In genomic region chr2:16149349-16150243, GRCh38 we compare ENCODE assay signal across 14 cellular contexts.
"Had no signal": no experiment of that assay in that cellular context is flagged by ENCODE, and none has a peak within 500 bp of the region (broad histone marks: within the 10 kb centered on the region; RNA-seq: fewer than 3 reads in every experiment).

No MANE protein-coding gene starts in this region.

- ATAC-seq: effector memory CD8-positive, alpha-beta T cell; stimulated activated memory B cell treated with anti-CD40 and anti-IgM and Interleukin-4, amounts not matched to agents 10 μg/mL and 1 μg/mL and 100 μg/mL, for 72 hours had no signal

- H3K27me3 Mint-ChIP-seq: effector memory CD8-positive, alpha-beta T cell; stimulated activated memory B cell treated with anti-CD40 and anti-IgM and Interleukin-4, amounts not matched to agents 10 μg/mL and 1 μg/mL and 100 μg/mL, for 72 hours had no signal

- DNase-seq: activated CD4-positive, alpha-beta T cell treated with anti-CD3 and anti-CD28 coated beads for 1 hour; activated gamma-delta T cell treated with Interleukin-2 at 50 U/mL for 16 hours; activated T-cell treated with anti-CD3 and anti-CD28 coated beads, Interleukin-2, amount 50 U/mL, for 4 hours; adrenal gland; central memory CD4-positive, alpha-beta T cell; cortex of kidney; effector memory CD8-positive, alpha-beta T cell; posterior cingulate gyrus; T-helper 9 cell had no signal

- H3K4me3 ChIP-seq: adrenal gland, right atrium auricular region, SJCRH30, smooth muscle cell had no signal

- H3K36me3 Mint-ChIP-seq: stimulated activated memory B cell treated with anti-CD40 and anti-IgM and Interleukin-4, amounts not matched to agents 10 μg/mL and 1 μg/mL and 100 μg/mL, for 72 hours had no signal

- H3K36me3 ChIP-seq: adrenal gland, neutrophil, right atrium auricular region, SJCRH30 had no signal

- H3K27ac Mint-ChIP-seq: effector memory CD8-positive, alpha-beta T cell; stimulated activated memory B cell treated with anti-CD40 and anti-IgM and Interleukin-4, amounts not matched to agents 10 μg/mL and 1 μg/mL and 100 μg/mL, for 72 hours had no signal

- H3K9me3 Mint-ChIP-seq: activated T-cell treated with anti-CD3 and anti-CD28 coated beads, Interleukin-2, amount 50 U/mL, for 4 hours; stimulated activated memory B cell treated with anti-CD40 and anti-IgM and Interleukin-4, amounts not matched to agents 10 μg/mL and 1 μg/mL and 100 μg/mL, for 72 hours had no signal

- H3K4me2 ChIP-seq: smooth muscle cell had no signal

- H3K4me1 Mint-ChIP-seq: stimulated activated memory B cell treated with anti-CD40 and anti-IgM and Interleukin-4, amounts not matched to agents 10 μg/mL and 1 μg/mL and 100 μg/mL, for 72 hours had no signal

- H3K9me3 ChIP-seq: adrenal gland, neutrophil, right atrium auricular region had no signal

- H3K27ac ChIP-seq: adrenal gland, neutrophil, right atrium auricular region, SJCRH30 had no signal

- H3K27me3 ChIP-seq: adrenal gland, neutrophil, right atrium auricular region, SJCRH30 had no signal

- H3K4me3 Mint-ChIP-seq: activated T-cell treated with anti-CD3 and anti-CD28 coated beads, Interleukin-2, amount 50 U/mL, for 4 hours; effector memory CD8-positive, alpha-beta T cell; stimulated activated memory B cell treated with anti-CD40 and anti-IgM and Interleukin-4, amounts not matched to agents 10 μg/mL and 1 μg/mL and 100 μg/mL, for 72 hours had no signal

- H3K4me1 ChIP-seq: adrenal gland, right atrium auricular region, SJCRH30 had no signal
